ENCODE assay signal across 27 cellular contexts in genomic region chr1:74012583-74012982, GRCh38.
"Had no signal": no experiment of that assay in that cellular context is flagged by ENCODE, and none has a peak within 500 bp of the region (broad histone marks: within the 10 kb centered on the region; RNA-seq: fewer than 3 reads in every experiment).

No MANE protein-coding gene starts in this region.

- H3K27me3 ChIP-seq: suprapubic skin, transverse colon, upper lobe of right lung, uterus had no signal

- H3K27ac ChIP-seq: coronary artery, parathyroid adenoma, suprapubic skin, transverse colon, upper lobe of right lung, uterus had no signal

- H3K4me2 ChIP-seq: smooth muscle cell had no signal

- H3K4me1 Mint-ChIP-seq: mesothelial cell of epicardium, neural crest cell had no signal

- ATAC-seq: left lobe of liver; mucosa of descending colon; natural killer cell treated with Interleukin-12 subunit alpha and Interleukin-12 subunit beta and Interleukin-15 and Interleukin-18, amount 100 ng/mL, for 72 hours; sciatic nerve; stimulated activated naive CD8-positive, alpha-beta T cell treated with anti-CD3 and anti-CD28 coated beads, Interleukin-15, amount 100 ng/mL, for 72 hours; upper lobe of right lung had no signal

- H3K36me3 ChIP-seq: suprapubic skin, transverse colon, upper lobe of right lung, uterus had no signal

- H3K9me3 ChIP-seq: mucosa of descending colon, suprapubic skin, transverse colon, upper lobe of right lung, uterus had no signal

- H3K4me3 ChIP-seq: coronary artery, mucosa of descending colon, smooth muscle cell, suprapubic skin, transverse colon, upper lobe of right lung, uterus had no signal

- DNase-seq: dermis blood vessel endothelial cell; effector memory CD4-positive, alpha-beta T cell; head of caudate nucleus; kidney; mesenchymal stem cell; mucosa of descending colon; naive B cell; stimulated activated CD4-positive, alpha-beta T cell treated with anti-CD3 and anti-CD28 coated beads, Interleukin-12 subunit alpha, Interleukin-12 subunit beta, amount 100 ng/mL, for 4 hours; stimulated activated CD4-positive, alpha-beta T cell treated with anti-CD3 and anti-CD28 coated beads, Interleukin-1b, Interleukin-23, amount 100 ng/mL, for 48 hours; stimulated activated CD4-positive, alpha-beta T cell treated with anti-CD3 and anti-CD28 coated beads, Interleukin-4, amount 100 ng/mL, for 1 hour; stimulated activated CD8-positive, alpha-beta memory T cell treated with anti-CD3 and anti-CD28 coated beads, Interleukin-4, amount 100 ng/mL, for 48 hours; stimulated activated naive CD4-positive, alpha-beta T cell; stimulated activated naive CD8-positive, alpha-beta T cell treated with anti-CD3 and anti-CD28 coated beads, Interleukin-15, amount 100 ng/mL, for 72 hours; transverse colon; upper lobe of right lung; uterus had no signal

- H3K4me1 ChIP-seq: parathyroid adenoma, suprapubic skin, transverse colon, upper lobe of right lung, uterus had no signal

- H3K9me3 Mint-ChIP-seq: mesothelial cell of epicardium, neural crest cell had no signal

- H3K4me3 Mint-ChIP-seq: mesothelial cell of epicardium; naive B cell; natural killer cell treated with Interleukin-12 subunit alpha and Interleukin-12 subunit beta and Interleukin-15 and Interleukin-18, amount 100 ng/mL, for 72 hours; neural crest cell; stimulated activated naive CD8-positive, alpha-beta T cell treated with anti-CD3 and anti-CD28 coated beads, Interleukin-15, amount 100 ng/mL, for 72 hours had no signal

- FAIRE-seq: frontal cortex, kidney had no signal

- H3K9ac ChIP-seq: parathyroid adenoma had no signal

- H3K79me2 ChIP-seq: parathyroid adenoma had no signal

- H3K27me3 Mint-ChIP-seq: natural killer cell treated with Interleukin-12 subunit alpha and Interleukin-12 subunit beta and Interleukin-15 and Interleukin-18, amount 100 ng/mL, for 72 hours; progenitor cell of endocrine pancreas; stimulated activated naive CD8-positive, alpha-beta T cell treated with anti-CD3 and anti-CD28 coated beads, Interleukin-15, amount 100 ng/mL, for 72 hours had no signal

- H3K36me3 Mint-ChIP-seq: mesothelial cell of epicardium; naive B cell; natural killer cell treated with Interleukin-12 subunit alpha and Interleukin-12 subunit beta and Interleukin-15 and Interleukin-18, amount 100 ng/mL, for 72 hours had no signal

- H2AFZ ChIP-seq: parathyroid adenoma had no signal

- H3K27ac Mint-ChIP-seq: mesothelial cell of epicardium; naive B cell; natural killer cell treated with Interleukin-12 subunit alpha and Interleukin-12 subunit beta and Interleukin-15 and Interleukin-18, amount 100 ng/mL, for 72 hours; progenitor cell of endocrine pancreas; stimulated activated naive CD8-positive, alpha-beta T cell treated with anti-CD3 and anti-CD28 coated beads, Interleukin-15, amount 100 ng/mL, for 72 hours had no signal
